Comparison of ENCODE assay signal across 8 cellular contexts in the genomic region with DNA sequence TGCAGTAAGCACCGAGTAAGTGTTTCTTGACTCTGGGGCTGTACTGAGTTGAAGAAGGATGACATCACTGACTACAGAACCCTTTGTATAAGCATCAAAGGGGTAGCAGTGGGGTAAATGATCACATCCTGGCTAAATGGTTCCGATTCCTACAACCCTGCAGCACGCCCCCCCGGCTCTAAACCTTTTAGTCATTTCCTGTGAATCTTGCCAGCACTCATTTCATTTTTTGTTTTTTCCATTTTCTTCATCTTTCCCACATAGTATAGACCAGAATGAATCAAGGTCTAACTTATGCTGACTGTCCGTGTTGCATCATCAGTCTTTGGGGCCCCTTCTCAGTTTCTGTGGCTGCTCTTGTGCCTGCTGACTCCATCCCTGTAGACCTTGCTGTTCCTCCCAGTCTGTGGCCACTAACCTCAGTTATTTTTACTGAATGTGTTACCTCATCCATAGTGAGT.
DNase-seq lines count a peak whose midpoint lies in the region; ATAC-seq and TF ChIP-seq lines count a peak whose summit lies in the region.

No MANE protein-coding gene starts in this region.

- peaks cover 5% of the 10 kb centered on the region for H3K4me1 Mint-ChIP-seq in chondrocyte (ENCODE audit: low read depth)

- H3K27ac ChIP-seq in stomach = peak overlapping the region in 2 of 5 donors; percentile 10 to 18

- in situ Hi-C loops in GM13976 (cut with MboI; ENCODE audit: low sequenced_read_pairs, unreplicated experiment) = no loop called here

- no peak overlapping the region for H3K27ac Mint-ChIP-seq in chondrocyte (ENCODE audit: unreplicated experiment)

- H3K4me1 ChIP-seq in stomach = peaks cover 0 to 27% (median 12%) of the 10 kb centered on the region in 4 donors

- no peaks in the 10 kb centered on the region for H3K27me3 Mint-ChIP-seq in chondrocyte (ENCODE audit: low read depth)

- no peaks in the 10 kb centered on the region for H3K9me3 Mint-ChIP-seq in chondrocyte (ENCODE audit: low read depth)

- no peaks in the 10 kb centered on the region for H3K9me3 ChIP-seq in stomach

- H3K36me3 ChIP-seq in stomach = peaks cover 0 to 5% (median 2%) of the 10 kb centered on the region in 4 donors

- H3K4me3 Mint-ChIP-seq in chondrocyte (ENCODE audit: unreplicated experiment) = no peak overlapping the region

- no peak for ATAC-seq in HG02970 (IDR thresholded peaks at IDR 0.05; ENCODE audit: low FRiP score, unreplicated experiment)

- DNase-seq in HCEC 1CT (peak; percentile 97), chondrocyte (ENCODE audit: low spot score) (no peak), GM13976 (ENCODE audit: low spot score) (no peak), stomach (no peak)
- DNase-seq in activated CD4-positive, alpha-beta T cell treated with anti-CD3 and anti-CD28 coated beads for 1 hour = peak; percentile 49
- DNase-seq in effector CD8-positive, alpha-beta T cell (lab: John Stamatoyannopoulos, UW) = peak; percentile 1
- peak; percentile 51 to 75 for DNase-seq in stimulated activated CD4-positive, alpha-beta T cell treated with anti-CD3 and anti-CD28 coated beads, Interleukin-4, amount 100 ng/mL, for 48 hours (ENCODE audit: low read depth in 2 of 2)

- no peak for TF ChIP-seq POLR2A in stomach (IDR thresholded peaks at IDR 0.05)

- no peak overlapping the region for H3K4me3 ChIP-seq in stomach

- TF ChIP-seq EP300 in stomach (IDR thresholded peaks at IDR 0.05) = no peak

- TF ChIP-seq CTCF in chondrocyte (IDR thresholded peaks at IDR 0.05) = no peak
- TF ChIP-seq CTCF in GM13976 (IDR thresholded peaks at IDR 0.05; ENCODE audit: borderline replicate concordance, control extremely low read depth, extremely low read depth, insufficient read depth, missing control alignments) = no peak
- no peak for TF ChIP-seq CTCF in stomach (IDR thresholded peaks at IDR 0.05)

- intact Hi-C loops in stomach (cut with DNase I; ENCODE audit: low total_unique reads) = no loop called here

- 63 to 79% (median 75%) methylated on average over 5 of the region's 5 CpGs for WGBS in stomach, 5 donors

- no peaks in the 10 kb centered on the region for H3K27me3 ChIP-seq in stomach

- H3K36me3 Mint-ChIP-seq in chondrocyte (ENCODE audit: low read depth) = peaks cover 2% of the 10 kb centered on the region

Comparison
In these comparisons a context has a peak if more than half of its experiments do, and no peak if none do; other contexts are left out.
1. DNase-seq: peak in HCEC 1CT (single experiment), activated CD4-positive, alpha-beta T cell treated with anti-CD3 and anti-CD28 coated beads for 1 hour (single experiment), effector CD8-positive, alpha-beta T cell (single experiment) and stimulated activated CD4-positive, alpha-beta T cell treated with anti-CD3 and anti-CD28 coated beads, Interleukin-4, amount 100 ng/mL, for 48 hours (2 of 2); none in chondrocyte (single experiment), GM13976 (single experiment) and stomach (single experiment).